ENCODE assay signal across 8 cellular contexts in genomic region chr1:210598135-210598652, GRCh38.
DNase-seq lines count a peak whose midpoint lies in the region; ATAC-seq and TF ChIP-seq lines count a peak whose summit lies in the region.

No MANE protein-coding gene starts in this region.

- no peak for TF ChIP-seq CTCF in AG04450 (IDR thresholded peaks at IDR 0.05; ENCODE audit: low read depth, low read length)
- TF ChIP-seq CTCF in adrenal gland (IDR thresholded peaks at IDR 0.05) = no peak
- TF ChIP-seq CTCF in ovary (IDR thresholded peaks at IDR 0.05) = no peak

- no peaks in the 10 kb centered on the region for H3K36me3 ChIP-seq in adrenal gland (replicated peaks in 1 of 2)
- H3K36me3 ChIP-seq in ovary = no peaks in the 10 kb centered on the region

- peak overlapping the region; percentile 100 for H3K27ac ChIP-seq in AG04450 (ENCODE audit: low read depth, low read length)
- peak overlapping the region in 1 of 5 donors; percentile 22 for H3K27ac ChIP-seq in adrenal gland
- H3K27ac ChIP-seq in ovary = no peak overlapping the region

- H3K4me1 ChIP-seq in adrenal gland (replicated peaks in 1 of 2) (no peaks in the 10 kb centered on the region), ovary (ENCODE audit: insufficient read depth) (no peaks in the 10 kb centered on the region)

- H3K36me3 Mint-ChIP-seq in activated T-helper 1 cell treated with anti-CD3 and anti-CD28 coated beads, Interleukin-12 subunit alpha, Interleukin-12 subunit beta, Interleukin-2, Interleukin-4 antibody, amounts not matched to agents 30 ng/mL and 10 ng/mL and 1 ng/mL, durations not matched to agents 14 hours and 24 hours and 36 hours (ENCODE audit: low read depth) = no peaks in the 10 kb centered on the region

- H3K27ac Mint-ChIP-seq in activated T-helper 1 cell treated with anti-CD3 and anti-CD28 coated beads, Interleukin-12 subunit alpha, Interleukin-12 subunit beta, Interleukin-2, Interleukin-4 antibody, amounts not matched to agents 30 ng/mL and 10 ng/mL and 1 ng/mL, durations not matched to agents 14 hours and 24 hours and 36 hours = no peak overlapping the region

- no peak overlapping the region for H3K4me3 Mint-ChIP-seq in activated T-helper 1 cell treated with anti-CD3 and anti-CD28 coated beads, Interleukin-12 subunit alpha, Interleukin-12 subunit beta, Interleukin-2, Interleukin-4 antibody, amounts not matched to agents 30 ng/mL and 10 ng/mL and 1 ng/mL, durations not matched to agents 14 hours and 24 hours and 36 hours

- no peak for TF ChIP-seq EP300 in ovary (IDR thresholded peaks at IDR 0.05)

- H3K4me1 Mint-ChIP-seq in activated T-helper 1 cell treated with anti-CD3 and anti-CD28 coated beads, Interleukin-12 subunit alpha, Interleukin-12 subunit beta, Interleukin-2, Interleukin-4 antibody, amounts not matched to agents 30 ng/mL and 10 ng/mL and 1 ng/mL, durations not matched to agents 14 hours and 24 hours and 36 hours (ENCODE audit: low read depth) = no peaks in the 10 kb centered on the region

- intact Hi-C loops in adrenal gland (cut with DNase I) (no loop called here), ovary (cut with DNase I) (no loop called here)
- intact Hi-C loops in activated T-helper 1 cell treated with anti-CD3 and anti-CD28 coated beads, Interleukin-12 subunit alpha, Interleukin-12 subunit beta, Interleukin-2, Interleukin-4 antibody, amounts not matched to agents 30 ng/mL and 10 ng/mL and 1 ng/mL, durations not matched to agents 14 hours and 24 hours and 36 hours (cut with micrococcal nuclease) = no loop called here

- H3K9me3 ChIP-seq in AG04450 (ENCODE audit: control insufficient read depth, insufficient read depth, low read length) = no peaks in the 10 kb centered on the region
- peaks cover 0 to 5% (median 0%) of the 10 kb centered on the region in 3 donors for H3K9me3 ChIP-seq in adrenal gland (replicated peaks in 1 of 3)
- peaks cover 0 to 5% of the 10 kb centered on the region in 2 donors for H3K9me3 ChIP-seq in ovary

- peak; percentile 7 for ATAC-seq in HG02870 (IDR thresholded peaks at IDR 0.05; ENCODE audit: unreplicated experiment)

- WGBS in adrenal gland, 4 donors = 67 to 78% (median 75%) methylated on average over 3 of the region's 3 CpGs
- 71 to 95% (median 83%) methylated on average over 3 of the region's 3 CpGs for WGBS in ovary, 3 donors

- H3K9me3 Mint-ChIP-seq in activated T-helper 1 cell treated with anti-CD3 and anti-CD28 coated beads, Interleukin-12 subunit alpha, Interleukin-12 subunit beta, Interleukin-2, Interleukin-4 antibody, amounts not matched to agents 30 ng/mL and 10 ng/mL and 1 ng/mL, durations not matched to agents 14 hours and 24 hours and 36 hours = no peaks in the 10 kb centered on the region

- DNase-seq in AG04450 (ENCODE audit: low read depth, low spot score) = peak; percentile 92
- DNase-seq in adrenal gland = peak in 4 of 7 donors; percentile 21 to 46 (median 28)
- peak; percentile 54 for DNase-seq in kidney glomerular epithelial cell (lab: John Stamatoyannopoulos, UW)
- DNase-seq in Kasumi-1 (lab: John Stamatoyannopoulos, UW) = no peak
- DNase-seq in activated T-helper 1 cell treated with anti-CD3 and anti-CD28 coated beads, Interleukin-12 subunit alpha, Interleukin-12 subunit beta, Interleukin-2, Interleukin-4 antibody, amounts not matched to agents 30 ng/mL and 10 ng/mL and 1 ng/mL, durations not matched to agents 14 hours and 24 hours and 36 hours (ENCODE audit: low spot score) = no peak
- DNase-seq in NCI-H345 treated with DMSO at 0.1 percent for 48 hours (lab: John Stamatoyannopoulos, UW; ENCODE audit: unreplicated experiment) = no peak
- DNase-seq in ovary = no peak

- no peak overlapping the region for H3K4me3 ChIP-seq in AG04450 (ENCODE audit: low read depth, low read length)
- H3K4me3 ChIP-seq in adrenal gland = no peak overlapping the region
- no peak overlapping the region for H3K4me3 ChIP-seq in ovary

- H3K27me3 ChIP-seq in AG04450 (ENCODE audit: control insufficient read depth, insufficient read depth, low read length) = no peaks in the 10 kb centered on the region
- H3K27me3 ChIP-seq in adrenal gland = no peaks in the 10 kb centered on the region
- no peaks in the 10 kb centered on the region for H3K27me3 ChIP-seq in ovary

- POLR2A ChIA-PET in AG04450 (lab: Yijun Ruan, JAX) = interaction anchor here (0.6 kb wide), 1 partner anchor 82 kb away, joined by 7 read pairs; no protein-coding TSS in a partner anchor

- CTCF ChIA-PET in AG04450 (lab: Charles Lee) = interaction anchor here (0.6 to 3.5 kb wide), 5 partner anchors 14 to 536 kb away, joined by 3 to 26 read pairs (median 6); partner anchors contain the start of gene KCNH1

- peaks cover 4% of the 10 kb centered on the region for H3K27me3 Mint-ChIP-seq in activated T-helper 1 cell treated with anti-CD3 and anti-CD28 coated beads, Interleukin-12 subunit alpha, Interleukin-12 subunit beta, Interleukin-2, Interleukin-4 antibody, amounts not matched to agents 30 ng/mL and 10 ng/mL and 1 ng/mL, durations not matched to agents 14 hours and 24 hours and 36 hours (ENCODE audit: insufficient read depth)

- no peak for TF ChIP-seq POLR2A in adrenal gland (IDR thresholded peaks at IDR 0.05)
- no peak for TF ChIP-seq POLR2A in ovary (IDR thresholded peaks at IDR 0.05)

Comparison
In these comparisons a context has a peak if more than half of its experiments do, and no peak if none do; other contexts are left out.
1. DNase-seq: peak in AG04450 (single experiment), adrenal gland (4 of 7) and kidney glomerular epithelial cell (single experiment); none in Kasumi-1 (0 of 2), activated T-helper 1 cell treated with anti-CD3 and anti-CD28 coated beads, Interleukin-12 subunit alpha, Interleukin-12 subunit beta, Interleukin-2, Interleukin-4 antibody, amounts not matched to agents 30 ng/mL and 10 ng/mL and 1 ng/mL, durations not matched to agents 14 hours and 24 hours and 36 hours (single experiment), NCI-H345 treated with DMSO at 0.1 percent for 48 hours (single experiment) and ovary (0 of 5).